In the genomic region with DNA sequence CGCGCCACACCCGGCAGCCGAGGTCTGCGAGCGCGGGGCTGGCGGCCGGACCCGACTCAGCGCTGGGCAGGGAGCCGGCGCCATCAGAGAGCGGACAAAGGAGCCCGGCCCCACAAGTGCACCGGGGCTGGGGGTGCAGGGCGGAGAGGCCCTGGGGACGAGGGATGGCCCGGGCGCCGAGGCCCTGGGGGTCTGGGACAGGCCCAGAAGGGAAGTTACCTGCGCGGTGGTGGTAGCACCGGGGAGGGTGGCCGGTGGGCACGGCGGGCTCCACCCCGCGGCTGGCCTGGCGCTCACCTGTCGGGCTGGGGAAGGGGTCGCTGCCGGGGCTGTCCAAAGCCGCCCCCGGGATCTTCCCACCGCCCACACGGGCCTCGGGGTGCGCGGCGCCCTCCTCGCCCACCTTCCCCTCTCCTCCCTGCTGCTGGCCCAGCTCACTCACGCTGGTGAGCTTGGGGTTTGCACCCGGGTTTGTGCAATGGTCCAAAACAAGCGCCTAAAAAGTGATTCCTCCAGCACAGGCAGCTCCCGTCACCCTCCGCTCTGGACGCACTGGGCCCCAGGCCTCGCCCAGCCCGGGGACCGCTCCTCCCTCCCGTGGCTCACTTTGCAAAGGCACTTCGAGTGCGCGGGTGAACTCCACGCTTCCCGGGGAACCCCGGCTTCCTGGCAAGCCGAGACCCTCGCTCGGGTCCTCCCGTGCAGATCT, we compare ENCODE assay signal across 1 cellular context.
TF ChIP-seq lines count a peak whose summit lies in the region.

A gene with protein sequence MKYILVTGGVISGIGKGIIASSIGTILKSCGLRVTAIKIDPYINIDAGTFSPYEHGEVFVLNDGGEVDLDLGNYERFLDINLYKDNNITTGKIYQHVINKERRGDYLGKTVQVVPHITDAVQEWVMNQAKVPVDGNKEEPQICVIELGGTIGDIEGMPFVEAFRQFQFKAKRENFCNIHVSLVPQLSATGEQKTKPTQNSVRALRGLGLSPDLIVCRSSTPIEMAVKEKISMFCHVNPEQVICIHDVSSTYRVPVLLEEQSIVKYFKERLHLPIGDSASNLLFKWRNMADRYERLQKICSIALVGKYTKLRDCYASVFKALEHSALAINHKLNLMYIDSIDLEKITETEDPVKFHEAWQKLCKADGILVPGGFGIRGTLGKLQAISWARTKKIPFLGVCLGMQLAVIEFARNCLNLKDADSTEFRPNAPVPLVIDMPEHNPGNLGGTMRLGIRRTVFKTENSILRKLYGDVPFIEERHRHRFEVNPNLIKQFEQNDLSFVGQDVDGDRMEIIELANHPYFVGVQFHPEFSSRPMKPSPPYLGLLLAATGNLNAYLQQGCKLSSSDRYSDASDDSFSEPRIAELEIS (minus strand): TSS at position 554 of the 709 bp plus-strand sequence. CDS start 9,767 bp downstream, outside the sequence.

TF ChIP-seq in HEK293, 187 proteins besides CTCF, POLR2A, EP300 and RAD21 (continued from another document and continues in another):
- peak; percentile 41 for TF ChIP-seq ZBTB17 (tag by site-specific recombination; IDR thresholded peaks at IDR 0.05)
- TF ChIP-seq ZNF114 (tag by site-specific recombination; IDR thresholded peaks at IDR 0.05): no peak
- TF ChIP-seq IKZF3 (tag by site-specific recombination; IDR thresholded peaks at IDR 0.05): no peak
- TF ChIP-seq WT1 (tag by site-specific recombination; IDR thresholded peaks at IDR 0.05): no peak
- no peak for TF ChIP-seq PRDM6 (tag by site-specific recombination; IDR thresholded peaks at IDR 0.05)
- peak; percentile 44; the same call in 1 of the 2 replicates for TF ChIP-seq ZNF610 (tag by site-specific recombination; IDR thresholded peaks at IDR 0.05; ENCODE audit: borderline replicate concordance)
- 0 out of 2 replicates have a peak, but pooled peaks have one; percentile 20 for TF ChIP-seq ZNF629 (tag by site-specific recombination; IDR thresholded peaks at IDR 0.05)
- TF ChIP-seq ZNF549 (tag by site-specific recombination; IDR thresholded peaks at IDR 0.05): no peak
- TF ChIP-seq GFI1B (tag by site-specific recombination; IDR thresholded peaks at IDR 0.05): no peak
- TF ChIP-seq ZNF585B (tag by site-specific recombination; IDR thresholded peaks at IDR 0.05): no peak
- TF ChIP-seq ZNF621 (tag by site-specific recombination; IDR thresholded peaks at IDR 0.05): no peak
- no peak for TF ChIP-seq SCRT1 (tag by site-specific recombination; IDR thresholded peaks at IDR 0.05; ENCODE audit: borderline replicate concordance)
- TF ChIP-seq ZNF596 (tag by site-specific recombination; IDR thresholded peaks at IDR 0.05): no peak
- no peak for TF ChIP-seq ZNF292 (tag by site-specific recombination; IDR thresholded peaks at IDR 0.05; ENCODE audit: borderline replicate concordance, low read depth)
- TF ChIP-seq ZNF362 (tag by site-specific recombination; IDR thresholded peaks at IDR 0.05): no peak
- TF ChIP-seq YY1 (tag by site-specific recombination; IDR thresholded peaks at IDR 0.05): no peak
- no peak for TF ChIP-seq GLI4 (tag by site-specific recombination; IDR thresholded peaks at IDR 0.05)
- TF ChIP-seq, protein P1, sequence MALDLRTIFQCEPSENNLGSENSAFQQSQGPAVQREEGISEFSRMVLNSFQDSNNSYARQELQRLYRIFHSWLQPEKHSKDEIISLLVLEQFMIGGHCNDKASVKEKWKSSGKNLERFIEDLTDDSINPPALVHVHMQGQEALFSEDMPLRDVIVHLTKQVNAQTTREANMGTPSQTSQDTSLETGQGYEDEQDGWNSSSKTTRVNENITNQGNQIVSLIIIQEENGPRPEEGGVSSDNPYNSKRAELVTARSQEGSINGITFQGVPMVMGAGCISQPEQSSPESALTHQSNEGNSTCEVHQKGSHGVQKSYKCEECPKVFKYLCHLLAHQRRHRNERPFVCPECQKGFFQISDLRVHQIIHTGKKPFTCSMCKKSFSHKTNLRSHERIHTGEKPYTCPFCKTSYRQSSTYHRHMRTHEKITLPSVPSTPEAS (tag by site-specific recombination; IDR thresholded peaks at IDR 0.05): no peak
- TF ChIP-seq ZSCAN16 (tag by site-specific recombination; IDR thresholded peaks at IDR 0.05): no peak
- TF ChIP-seq ZNF501 (tag by site-specific recombination; IDR thresholded peaks at IDR 0.05): peak; percentile 51; the same call in 1 of the 2 replicates
- TF ChIP-seq ZNF16 (tag by site-specific recombination; IDR thresholded peaks at IDR 0.05; ENCODE audit: low read depth): no peak
- TF ChIP-seq ZNF335 (tag by site-specific recombination; conservative IDR thresholded peaks at IDR 0.05): peak; percentile 90
- no peak for TF ChIP-seq RBAK (tag by site-specific recombination; IDR thresholded peaks at IDR 0.05)
- peak; percentile 90 for TF ChIP-seq ZBTB20 (tag by site-specific recombination; IDR thresholded peaks at IDR 0.05)
- TF ChIP-seq PRDM10 (tag by site-specific recombination; IDR thresholded peaks at IDR 0.05): no peak
- no peak for TF ChIP-seq ZNF350 (tag by site-specific recombination; IDR thresholded peaks at IDR 0.05)
- no peak for TF ChIP-seq ZNF792 (tag by site-specific recombination; IDR thresholded peaks at IDR 0.05)
- TF ChIP-seq ZNF266 (tag by site-specific recombination; IDR thresholded peaks at IDR 0.05; ENCODE audit: low read depth): no peak
- peak; percentile 66; the same call in 1 of the 2 replicates for TF ChIP-seq ZNF76 (tag by site-specific recombination; IDR thresholded peaks at IDR 0.05; ENCODE audit: borderline replicate concordance, low read depth)
- no peak for TF ChIP-seq ZNF704 (tag by site-specific recombination; IDR thresholded peaks at IDR 0.05)
- no peak for TF ChIP-seq ZSCAN5A (tag by site-specific recombination; IDR thresholded peaks at IDR 0.05)
- no peak for TF ChIP-seq SALL2 (tag by site-specific recombination; IDR thresholded peaks at IDR 0.05; ENCODE audit: borderline replicate concordance)
- no peak for TF ChIP-seq ZNF19 (tag by site-specific recombination; IDR thresholded peaks at IDR 0.05; ENCODE audit: low read depth)
- no peak for TF ChIP-seq ZNF184 (tag by site-specific recombination; IDR thresholded peaks at IDR 0.05)
- TF ChIP-seq ZNF239 (tag by site-specific recombination; IDR thresholded peaks at IDR 0.05): no peak
- TF ChIP-seq, protein P2, sequence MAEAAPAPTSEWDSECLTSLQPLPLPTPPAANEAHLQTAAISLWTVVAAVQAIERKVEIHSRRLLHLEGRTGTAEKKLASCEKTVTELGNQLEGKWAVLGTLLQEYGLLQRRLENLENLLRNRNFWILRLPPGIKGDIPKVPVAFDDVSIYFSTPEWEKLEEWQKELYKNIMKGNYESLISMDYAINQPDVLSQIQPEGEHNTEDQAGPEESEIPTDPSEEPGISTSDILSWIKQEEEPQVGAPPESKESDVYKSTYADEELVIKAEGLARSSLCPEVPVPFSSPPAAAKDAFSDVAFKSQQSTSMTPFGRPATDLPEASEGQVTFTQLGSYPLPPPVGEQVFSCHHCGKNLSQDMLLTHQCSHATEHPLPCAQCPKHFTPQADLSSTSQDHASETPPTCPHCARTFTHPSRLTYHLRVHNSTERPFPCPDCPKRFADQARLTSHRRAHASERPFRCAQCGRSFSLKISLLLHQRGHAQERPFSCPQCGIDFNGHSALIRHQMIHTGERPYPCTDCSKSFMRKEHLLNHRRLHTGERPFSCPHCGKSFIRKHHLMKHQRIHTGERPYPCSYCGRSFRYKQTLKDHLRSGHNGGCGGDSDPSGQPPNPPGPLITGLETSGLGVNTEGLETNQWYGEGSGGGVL (tag by site-specific recombination; IDR thresholded peaks at IDR 0.05): 0 out of 2 replicates have a peak, but pooled peaks have one; percentile 20
- TF ChIP-seq ZNF2 (tag by site-specific recombination; IDR thresholded peaks at IDR 0.05): 0 out of 2 replicates have a peak, but pooled peaks have one; percentile 36
- TF ChIP-seq ZNF366 (tag by site-specific recombination; conservative IDR thresholded peaks at IDR 0.05): no peak
- TF ChIP-seq, protein P3, sequence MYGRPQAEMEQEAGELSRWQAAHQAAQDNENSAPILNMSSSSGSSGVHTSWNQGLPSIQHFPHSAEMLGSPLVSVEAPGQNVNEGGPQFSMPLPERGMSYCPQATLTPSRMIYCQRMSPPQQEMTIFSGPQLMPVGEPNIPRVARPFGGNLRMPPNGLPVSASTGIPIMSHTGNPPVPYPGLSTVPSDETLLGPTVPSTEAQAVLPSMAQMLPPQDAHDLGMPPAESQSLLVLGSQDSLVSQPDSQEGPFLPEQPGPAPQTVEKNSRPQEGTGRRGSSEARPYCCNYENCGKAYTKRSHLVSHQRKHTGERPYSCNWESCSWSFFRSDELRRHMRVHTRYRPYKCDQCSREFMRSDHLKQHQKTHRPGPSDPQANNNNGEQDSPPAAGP (tag by site-specific recombination; IDR thresholded peaks at IDR 0.05): no peak
- no peak for TF ChIP-seq ZNF701 (tag by site-specific recombination; IDR thresholded peaks at IDR 0.05)
- TF ChIP-seq ZSCAN18 (tag by site-specific recombination; IDR thresholded peaks at IDR 0.05): no peak
- TF ChIP-seq KLF1 (tag by site-specific recombination; IDR thresholded peaks at IDR 0.05): 0 out of 2 replicates have a peak, but pooled peaks have one; percentile 12
